Comparison of ENCODE assay signal across 8 cellular contexts in the genomic region with DNA sequence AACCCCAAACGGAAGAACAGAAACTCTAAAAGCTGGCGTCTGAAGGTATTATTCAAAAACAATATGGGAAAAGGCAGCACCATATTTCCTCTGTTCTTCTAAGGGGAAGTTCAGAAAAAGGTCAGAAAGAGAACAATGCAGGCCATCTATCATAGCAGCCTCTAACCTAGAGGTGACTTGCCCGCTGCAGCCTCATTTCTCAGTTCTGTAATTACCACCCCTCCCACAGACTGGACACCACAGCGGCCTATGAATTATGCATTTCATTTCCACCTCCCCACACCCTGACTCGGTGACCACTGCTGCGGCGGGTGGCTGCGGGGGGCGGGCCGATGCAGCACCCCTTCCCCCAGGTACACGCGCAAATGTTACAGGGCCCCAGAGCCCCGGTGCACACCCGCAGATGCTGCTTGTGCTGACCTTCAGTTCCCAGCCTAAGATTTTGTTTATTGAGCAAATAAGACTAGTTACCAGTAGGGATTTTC.
DNase-seq lines count a peak whose midpoint lies in the region; ATAC-seq, FAIRE-seq and TF ChIP-seq lines count a peak whose summit lies in the region.

No MANE protein-coding gene starts in this region.

- no peak for DNase-seq in CD8-positive, alpha-beta T cell
- peak; percentile 43 for DNase-seq in activated naive CD8-positive, alpha-beta T cell treated with anti-CD3 and anti-CD28 coated beads, Interleukin-2, amount 50 U/mL, for 24 hours
- no peak for DNase-seq in AG20443 (ENCODE audit: low spot score)
- DNase-seq in H54 (ENCODE audit: insufficient read length, low spot score) = no peak
- no peak for DNase-seq in 8988T

- peaks cover 45% of the 10 kb centered on the region for H3K4me1 ChIP-seq in CD8-positive, alpha-beta T cell (ENCODE audit: insufficient read depth, low read length)
- H3K4me1 ChIP-seq in neutrophil (ENCODE audit: control insufficient read depth in 1 of 2, insufficient read depth in 1 of 2, low read depth in 1 of 2, low read length in 1 of 2) = peaks cover 43 to 53% of the 10 kb centered on the region in 2 experiments

- no peak for TF ChIP-seq CTCF in CD8-positive, alpha-beta T cell (IDR thresholded peaks at IDR 0.05)
- peak; percentile 19 for TF ChIP-seq CTCF in neutrophil (IDR thresholded peaks at IDR 0.05)

- H3K4me1 Mint-ChIP-seq in CD8-positive, alpha-beta T cell (ENCODE audit: low read depth) = peaks cover 57% of the 10 kb centered on the region
- peaks cover 54% of the 10 kb centered on the region for H3K4me1 Mint-ChIP-seq in activated naive CD8-positive, alpha-beta T cell treated with anti-CD3 and anti-CD28 coated beads, Interleukin-2, amount 50 U/mL, for 24 hours

- peaks cover 10% of the 10 kb centered on the region for H3K36me3 Mint-ChIP-seq in CD8-positive, alpha-beta T cell
- no peaks in the 10 kb centered on the region for H3K36me3 Mint-ChIP-seq in activated naive CD8-positive, alpha-beta T cell treated with anti-CD3 and anti-CD28 coated beads, Interleukin-2, amount 50 U/mL, for 24 hours (ENCODE audit: low read depth)

- no peak overlapping the region for H3K27ac ChIP-seq in CD8-positive, alpha-beta T cell (ENCODE audit: low read depth, low read length)
- H3K27ac ChIP-seq in neutrophil = peak overlapping the region; percentile 81

- H3K9me3 Mint-ChIP-seq in CD8-positive, alpha-beta T cell = no peaks in the 10 kb centered on the region
- H3K9me3 Mint-ChIP-seq in activated naive CD8-positive, alpha-beta T cell treated with anti-CD3 and anti-CD28 coated beads, Interleukin-2, amount 50 U/mL, for 24 hours = no peaks in the 10 kb centered on the region

- ATAC-seq in CD8-positive, alpha-beta T cell = no peak
- ATAC-seq in GM19372 (IDR thresholded peaks at IDR 0.05; ENCODE audit: low read depth, unreplicated experiment) = peak; percentile 92
- peak; percentile 90 for ATAC-seq in HG03378 (IDR thresholded peaks at IDR 0.05; ENCODE audit: unreplicated experiment)
- ATAC-seq in activated naive CD8-positive, alpha-beta T cell treated with anti-CD3 and anti-CD28 coated beads, Interleukin-2, amount 50 U/mL, for 24 hours = peak; percentile 57

- TF ChIP-seq POLR2A in H54 (IDR thresholded peaks at IDR 0.05; ENCODE audit: low read depth, low read length) = no peak

- H3K4me3 Mint-ChIP-seq in CD8-positive, alpha-beta T cell = peak overlapping the region; percentile 54
- peak overlapping the region; percentile 48 for H3K4me3 Mint-ChIP-seq in activated naive CD8-positive, alpha-beta T cell treated with anti-CD3 and anti-CD28 coated beads, Interleukin-2, amount 50 U/mL, for 24 hours

- H3K27ac Mint-ChIP-seq in CD8-positive, alpha-beta T cell = peak overlapping the region; percentile 85
- peak overlapping the region; percentile 70 for H3K27ac Mint-ChIP-seq in activated naive CD8-positive, alpha-beta T cell treated with anti-CD3 and anti-CD28 coated beads, Interleukin-2, amount 50 U/mL, for 24 hours

- CTCF ChIA-PET in CD8-positive, alpha-beta T cell (lab: Charles Lee) = interaction anchor here (4.9 to 7.6 kb wide), 2 partner anchors 14 to 354 kb away, joined by 36 to 140 read pairs; no protein-coding TSS in a partner anchor

- intact Hi-C loops in CD8-positive, alpha-beta T cell (cut with DNase I, micrococcal nuclease) = loop anchor here (5.0 to 10.0 kb wide), 2 partner anchors 128 to 676 kb away; a partner anchor contains a TSS

- H3K27me3 Mint-ChIP-seq in CD8-positive, alpha-beta T cell (ENCODE audit: low read depth) = no peaks in the 10 kb centered on the region
- H3K27me3 Mint-ChIP-seq in activated naive CD8-positive, alpha-beta T cell treated with anti-CD3 and anti-CD28 coated beads, Interleukin-2, amount 50 U/mL, for 24 hours = no peaks in the 10 kb centered on the region

- POLR2A ChIA-PET in CD8-positive, alpha-beta T cell (lab: Charles Lee) = no interaction called here

- no peaks in the 10 kb centered on the region for H3K9me3 ChIP-seq in CD8-positive, alpha-beta T cell (ENCODE audit: low read length)
- no peaks in the 10 kb centered on the region for H3K9me3 ChIP-seq in neutrophil

- no peak for FAIRE-seq in H54 (lab: Jason Lieb, UNC)

- peak overlapping the region; percentile 13 for H3K4me3 ChIP-seq in CD8-positive, alpha-beta T cell (ENCODE audit: low read depth, low read length)
- peak overlapping the region; percentile 31 to 50 for H3K4me3 ChIP-seq in neutrophil (ENCODE audit: low read depth in 1 of 2, low read length in 1 of 2)

- no peaks in the 10 kb centered on the region for H3K36me3 ChIP-seq in CD8-positive, alpha-beta T cell (ENCODE audit: insufficient read depth, low read length)
- peaks cover 29% of the 10 kb centered on the region for H3K36me3 ChIP-seq in neutrophil

- no peaks in the 10 kb centered on the region for H3K27me3 ChIP-seq in CD8-positive, alpha-beta T cell (ENCODE audit: insufficient read depth, low read length)
- no peaks in the 10 kb centered on the region for H3K27me3 ChIP-seq in neutrophil
